In the genomic region with DNA sequence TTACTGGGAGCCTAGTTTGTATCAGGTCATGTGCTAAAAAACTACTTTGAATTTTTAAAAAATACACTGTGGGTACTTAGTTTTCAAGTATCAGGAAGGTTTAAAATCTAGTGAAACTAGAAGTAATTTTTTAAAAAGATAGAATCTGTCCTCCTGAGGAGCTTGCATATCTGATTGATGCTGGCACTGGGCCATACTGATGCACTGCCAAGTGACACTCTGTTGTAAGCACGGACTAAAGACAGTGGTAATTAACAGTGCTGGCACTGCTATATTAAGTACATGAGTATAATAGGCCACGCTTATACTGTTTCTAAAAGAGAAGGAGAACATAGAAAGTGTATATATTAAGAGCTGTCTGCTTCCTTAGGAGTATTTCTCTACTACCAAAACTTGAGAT, we compare ENCODE assay signal across 24 cellular contexts. TPM values are rescaled to one million over a fixed set of nuclear protein-coding genes. Genes with fewer than 3 reads are reported as not detected.
DNase-seq lines count a peak whose midpoint lies in the region; ATAC-seq and TF ChIP-seq lines count a peak whose summit lies in the region.
"Had no signal": no experiment of that assay in that cellular context is flagged by ENCODE, and none has a peak within 500 bp of the region (broad histone marks: within the 10 kb centered on the region; RNA-seq: fewer than 3 reads in every experiment).

No MANE protein-coding gene starts in this region.

- no peak for TF ChIP-seq CTCF in GM13976 (IDR thresholded peaks at IDR 0.05; ENCODE audit: borderline replicate concordance, control extremely low read depth, extremely low read depth, insufficient read depth, missing control alignments)
- TF ChIP-seq CTCF in GM13977 (IDR thresholded peaks at IDR 0.05; ENCODE audit: extremely low read depth, insufficient read depth, missing control alignments): no peak

- peak; percentile 46 for ATAC-seq in left lobe of liver
- ATAC-seq: activated T-cell treated with anti-CD3 and anti-CD28 coated beads, Interleukin-2, amount 50 U/mL, for 4 hours; body of pancreas; right cardiac atrium; SK-N-SH treated with all-trans-retinoic acid at 6 μM for 48 hours; stimulated activated naive B cell treated with anti-CD40 and anti-IgM and Interleukin-4, amounts not matched to agents 10 μg/mL and 1 μg/mL and 100 μg/mL, for 72 hours; T-helper 17 cell had no signal

- DNase-seq in NCI-H146 (lab: John Stamatoyannopoulos, UW) (peak; percentile 26), NCI-H146 treated with DMSO at 0.1 percent for 48 hours (lab: John Stamatoyannopoulos, UW; ENCODE audit: unreplicated experiment) (no peak), NCI-H1105 treated with DMSO at 0.1 percent for 48 hours (lab: John Stamatoyannopoulos, UW) (peak; percentile 78), NCI-H345 treated with DMSO at 0.1 percent for 48 hours (lab: John Stamatoyannopoulos, UW; ENCODE audit: unreplicated experiment) (peak; percentile 20), left lobe of liver (ENCODE audit: low spot score) (peak; percentile 55), GM13976 (ENCODE audit: low spot score) (no peak), GM13977 (ENCODE audit: low spot score) (no peak)
- DNase-seq in activated CD4-positive, alpha-beta T cell treated with anti-CD3 and anti-CD28 coated beads for 1 hour: no peak
- DNase-seq: activated CD4-positive, alpha-beta T cell treated with anti-CD3 and anti-CD28 coated beads for 48 hours; activated T-cell treated with anti-CD3 and anti-CD28 coated beads, Interleukin-2, amount 50 U/mL, for 4 hours; CD4-positive, alpha-beta T cell; cerebellar nuclear complex; immature natural killer cell; mesendoderm; NCI-H774; OCI-M1; posterior cingulate gyrus; stimulated activated CD4-positive, alpha-beta T cell treated with anti-CD3 and anti-CD28 coated beads, Interleukin-12 subunit alpha, Interleukin-12 subunit beta, amount 100 ng/mL, for 4 hours; stimulated activated CD4-positive, alpha-beta T cell treated with anti-CD3 and anti-CD28 coated beads, Interleukin-4, amount 100 ng/mL, for 24 hours; stimulated activated naive B cell treated with anti-CD40 and anti-IgM and Interleukin-4, amounts not matched to agents 10 μg/mL and 1 μg/mL and 100 μg/mL, for 72 hours; T-helper 17 cell had no signal

- in situ Hi-C loops in GM13976 (cut with MboI; ENCODE audit: low sequenced_read_pairs, unreplicated experiment): no loop called here
- in situ Hi-C loops in GM13977 (cut with MboI; ENCODE audit: low pct_unique_long_range_greater_than_20kb, low sequenced_read_pairs, unreplicated experiment): no loop called here

RNA-seq across cellular contexts. Expression of a gene that starts 10.0 kb away (rescaled TPM):
- 2.1 TPM for total RNA-seq in left lobe of liver

RNA-seq across cellular contexts. Expression of a gene that starts 55.2 kb away (rescaled TPM):
- total RNA-seq in left lobe of liver: 41.2 TPM

Comparison
In these comparisons a context has a peak if more than half of its experiments do, and no peak if none do; other contexts are left out.
1. DNase-seq: peak in NCI-H146 (single experiment), NCI-H1105 treated with DMSO at 0.1 percent for 48 hours (single experiment), NCI-H345 treated with DMSO at 0.1 percent for 48 hours (single experiment) and left lobe of liver (single experiment); none in NCI-H146 treated with DMSO at 0.1 percent for 48 hours (single experiment), GM13976 (single experiment), GM13977 (single experiment) and activated CD4-positive, alpha-beta T cell treated with anti-CD3 and anti-CD28 coated beads for 1 hour (single experiment).